ENCODE assay signal across 8 cellular contexts in genomic region chr21:46324390-46325072, GRCh38. TPM values are rescaled to one million over a fixed set of nuclear protein-coding genes. Genes with fewer than 3 reads are reported as not detected.
DNase-seq lines count a peak whose midpoint lies in the region; ATAC-seq lines count a peak whose summit lies in the region.

No MANE protein-coding gene starts in this region.

- CTCF ChIA-PET in activated CD4-positive, alpha-beta memory T cell treated with anti-CD3 and anti-CD28 coated beads, Interleukin-2, amount 10 ng/mL, durations not matched to agents 7 days and 5 days (lab: Charles Lee) = interaction anchor here (1.6 kb wide), 1 partner anchor 39 kb away, joined by 7 read pairs; the partner anchor contains the start of genes MCM3AP and YBEY

- peak; percentile 95 for DNase-seq in CD1c-positive myeloid dendritic cell (ENCODE audit: extremely low spot score)
- peak; percentile 42 for DNase-seq in NCI-H774 (lab: John Stamatoyannopoulos, UW)
- DNase-seq in activated CD4-positive, alpha-beta memory T cell treated with anti-CD3 and anti-CD28 coated beads, Interleukin-2, amount 10 ng/mL, durations not matched to agents 7 days and 5 days = peak; percentile 87
- DNase-seq in lung microvascular endothelial cell (ENCODE audit: low read depth in 2 of 2) = peak; percentile 84 to 92
- peak; percentile 77 to 82 (median 77) for DNase-seq in stimulated activated CD4-positive, alpha-beta T cell treated with anti-CD3 and anti-CD28 coated beads, TNF-alpha, amount 100 ng/mL, for 24 hours (ENCODE audit: low read depth in 3 of 3)

- no peaks in the 10 kb centered on the region for H3K27me3 Mint-ChIP-seq in activated CD4-positive, alpha-beta memory T cell treated with anti-CD3 and anti-CD28 coated beads, Interleukin-2, amount 10 ng/mL, durations not matched to agents 7 days and 5 days

- peak overlapping the region; percentile 97 for H3K27ac ChIP-seq in ectodermal cell (ENCODE audit: insufficient read depth, low read depth, low read length, poor library complexity, severe bottlenecking)

- WGBS in ectodermal cell, 2 experiments = 0% methylated on average over 98 of the region's 98 CpGs

- ATAC-seq in GM19328 (IDR thresholded peaks at IDR 0.05; ENCODE audit: unreplicated experiment) (peak; percentile 61), HG03460 (IDR thresholded peaks at IDR 0.05; ENCODE audit: unreplicated experiment) (peak; percentile 48)

- peaks cover 10% of the 10 kb centered on the region for H3K36me3 ChIP-seq in ectodermal cell (ENCODE audit: control insufficient read depth, insufficient read depth, low read length)

- peak overlapping the region; percentile 99 for H3K4me3 ChIP-seq in ectodermal cell (ENCODE audit: insufficient read depth, low read depth, low read length)

- H3K36me3 Mint-ChIP-seq in activated CD4-positive, alpha-beta memory T cell treated with anti-CD3 and anti-CD28 coated beads, Interleukin-2, amount 10 ng/mL, durations not matched to agents 7 days and 5 days (ENCODE audit: low read depth) = peaks cover 61% of the 10 kb centered on the region

- peaks cover 21% of the 10 kb centered on the region for H3K4me1 ChIP-seq in ectodermal cell (ENCODE audit: control insufficient read depth, insufficient read depth, low read length)

- no peaks in the 10 kb centered on the region for H3K9me3 ChIP-seq in ectodermal cell (ENCODE audit: control insufficient read depth, low read length)

- H3K4me1 Mint-ChIP-seq in activated CD4-positive, alpha-beta memory T cell treated with anti-CD3 and anti-CD28 coated beads, Interleukin-2, amount 10 ng/mL, durations not matched to agents 7 days and 5 days = peaks cover 38% of the 10 kb centered on the region

- peak overlapping the region; percentile 84 for H3K4me3 Mint-ChIP-seq in activated CD4-positive, alpha-beta memory T cell treated with anti-CD3 and anti-CD28 coated beads, Interleukin-2, amount 10 ng/mL, durations not matched to agents 7 days and 5 days

- POLR2A ChIA-PET in activated CD4-positive, alpha-beta memory T cell treated with anti-CD3 and anti-CD28 coated beads, Interleukin-2, amount 10 ng/mL, durations not matched to agents 7 days and 5 days (lab: Charles Lee) = interaction anchor here (1.2 to 3.3 kb wide), 9 partner anchors 29 to 181 kb away, joined by 4 to 26 read pairs (median 8); partner anchors contain the start of genes DIP2A, MCM3AP and YBEY

- no peaks in the 10 kb centered on the region for H3K9me3 Mint-ChIP-seq in activated CD4-positive, alpha-beta memory T cell treated with anti-CD3 and anti-CD28 coated beads, Interleukin-2, amount 10 ng/mL, durations not matched to agents 7 days and 5 days

- H3K27ac Mint-ChIP-seq in activated CD4-positive, alpha-beta memory T cell treated with anti-CD3 and anti-CD28 coated beads, Interleukin-2, amount 10 ng/mL, durations not matched to agents 7 days and 5 days = peak overlapping the region; percentile 93

- no peaks in the 10 kb centered on the region for H3K27me3 ChIP-seq in ectodermal cell (ENCODE audit: control insufficient read depth, insufficient read depth, low read length, poor library complexity, severe bottlenecking)

RNA-seq across cellular contexts. Expression of gene PCNT, which starts 0.6 kb away (rescaled TPM):
- total RNA-seq in activated CD4-positive, alpha-beta memory T cell treated with anti-CD3 and anti-CD28 coated beads, Interleukin-2, amount 10 ng/mL, durations not matched to agents 7 days and 5 days = 10 to 100 TPM; 63.7 to 63.9 TPM
- polyA plus RNA-seq in ectodermal cell (2013, experiment 1 of 4) = 36.7 TPM
- 38.8 TPM for polyA plus RNA-seq in ectodermal cell (2013, experiment 2 of 4)
- 28.8 TPM for polyA plus RNA-seq in ectodermal cell (2013, experiment 3 of 4)
- polyA plus RNA-seq in ectodermal cell (2013, experiment 4 of 4) = 27.7 TPM
- total RNA-seq in lung microvascular endothelial cell = 10.7 and 15.1 TPM in 2 replicates

RNA-seq across cellular contexts. Expression of gene C21orf58, which starts 0.9 kb away (rescaled TPM):
- 10 to 100 TPM; 47.7 to 49.4 TPM for total RNA-seq in activated CD4-positive, alpha-beta memory T cell treated with anti-CD3 and anti-CD28 coated beads, Interleukin-2, amount 10 ng/mL, durations not matched to agents 7 days and 5 days
- polyA plus RNA-seq in ectodermal cell (2013, experiment 1 of 4) = 41.3 TPM
- polyA plus RNA-seq in ectodermal cell (2013, experiment 2 of 4) = 33.1 TPM
- 24.3 TPM for polyA plus RNA-seq in ectodermal cell (2013, experiment 3 of 4)
- 26.7 TPM for polyA plus RNA-seq in ectodermal cell (2013, experiment 4 of 4)
- total RNA-seq in lung microvascular endothelial cell = 0.79 and 2.0 TPM in 2 replicates

RNA-seq across cellular contexts. Expression of gene YBEY, which starts 38.4 kb away (rescaled TPM):
- total RNA-seq in activated CD4-positive, alpha-beta memory T cell treated with anti-CD3 and anti-CD28 coated beads, Interleukin-2, amount 10 ng/mL, durations not matched to agents 7 days and 5 days = 10 to 100 TPM; 10.8 to 12.1 TPM
- polyA plus RNA-seq in ectodermal cell (2013, experiment 1 of 4) = 47.5 TPM
- polyA plus RNA-seq in ectodermal cell (2013, experiment 2 of 4) = 45.8 TPM
- polyA plus RNA-seq in ectodermal cell (2013, experiment 3 of 4) = 46.7 TPM
- 48.8 TPM for polyA plus RNA-seq in ectodermal cell (2013, experiment 4 of 4)
- 4.4 and 4.6 TPM in 2 replicates for total RNA-seq in lung microvascular endothelial cell

RNA-seq across cellular contexts. Expression of gene MCM3AP, which starts 39.1 kb away (rescaled TPM):
- total RNA-seq in activated CD4-positive, alpha-beta memory T cell treated with anti-CD3 and anti-CD28 coated beads, Interleukin-2, amount 10 ng/mL, durations not matched to agents 7 days and 5 days = 100 to 1,000 TPM; 109 to 121 TPM
- 117 TPM for polyA plus RNA-seq in ectodermal cell (2013, experiment 1 of 4)
- 117 TPM for polyA plus RNA-seq in ectodermal cell (2013, experiment 2 of 4)
- polyA plus RNA-seq in ectodermal cell (2013, experiment 3 of 4) = 94.0 TPM
- polyA plus RNA-seq in ectodermal cell (2013, experiment 4 of 4) = 101 TPM
- 41.8 and 62.5 TPM in 2 replicates for total RNA-seq in lung microvascular endothelial cell

Comparison
In these comparisons a context has a peak if more than half of its experiments do, and no peak if none do; other contexts are left out.
1. Peak in every context shown above with its lines: DNase-seq, ATAC-seq, H3K4me3 ChIP-seq and H3K27ac ChIP-seq.
2. DNase-seq: peak in every context shown above with its lines; median percentile 95 in CD1c-positive myeloid dendritic cell; 88 in lung microvascular endothelial cell; 87 in activated CD4-positive, alpha-beta memory T cell treated with anti-CD3 and anti-CD28 coated beads, Interleukin-2, amount 10 ng/mL, durations not matched to agents 7 days and 5 days; 77 in stimulated activated CD4-positive, alpha-beta T cell treated with anti-CD3 and anti-CD28 coated beads, TNF-alpha, amount 100 ng/mL, for 24 hours; 42 in NCI-H774.
3. RNA of gene C21orf58, which starts 0.9 kb away (total RNA-seq): 47.7 to 49.4 TPM in activated CD4-positive, alpha-beta memory T cell treated with anti-CD3 and anti-CD28 coated beads, Interleukin-2, amount 10 ng/mL, durations not matched to agents 7 days and 5 days; 0.79 to 2.0 TPM in lung microvascular endothelial cell; every median in the first group is over 10 times any median in the second.